Comparison of ENCODE assay signal across 12 cellular contexts in the genomic region with DNA sequence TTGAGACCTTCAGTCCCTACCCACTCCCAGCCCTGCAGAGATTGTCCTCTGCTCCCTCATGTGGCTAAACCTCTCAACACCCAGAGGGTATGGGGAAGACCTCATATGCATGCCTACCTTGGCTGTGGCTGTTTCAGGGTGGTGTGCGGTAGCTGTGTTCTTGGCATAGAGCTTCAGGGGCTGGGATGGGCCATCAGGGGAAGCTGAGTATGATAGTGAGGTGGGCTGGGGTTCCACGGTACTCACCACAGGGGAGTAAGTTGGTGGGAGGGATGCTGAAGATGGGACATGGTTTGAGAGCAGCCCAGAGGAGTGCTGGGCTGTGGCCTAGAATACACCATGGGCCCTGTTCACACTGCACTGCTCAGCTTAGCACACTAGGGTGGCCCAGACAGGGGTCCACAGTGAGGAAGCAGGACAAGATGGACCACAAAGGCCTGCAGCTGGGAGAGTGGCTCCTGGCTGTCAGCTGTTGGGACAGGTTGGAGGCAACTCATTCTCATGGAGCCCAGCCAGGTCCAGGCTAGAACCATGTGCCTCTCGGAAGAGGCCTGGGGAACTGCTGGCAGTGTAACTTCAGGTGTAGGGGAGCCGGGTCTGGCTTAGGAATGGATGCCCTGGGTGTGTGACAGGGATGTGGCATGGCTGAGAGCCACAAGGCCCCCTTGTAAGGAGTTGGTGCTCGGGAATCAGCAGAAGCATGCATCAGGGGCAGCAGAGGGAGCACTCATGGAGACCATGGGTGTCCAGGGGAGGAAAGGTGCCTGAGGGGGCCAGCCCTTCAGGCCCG. TPM values are rescaled to one million over a fixed set of nuclear protein-coding genes. Genes with fewer than 3 reads are reported as not detected.
DNase-seq lines count a peak whose midpoint lies in the region; ATAC-seq and TF ChIP-seq lines count a peak whose summit lies in the region.
"Had no signal": no experiment of that assay in that cellular context is flagged by ENCODE, and none has a peak within 500 bp of the region (broad histone marks: within the 10 kb centered on the region; RNA-seq: fewer than 3 reads in every experiment).

No MANE protein-coding gene starts in this region.

- H3K36me3 Mint-ChIP-seq in WTC11: peaks cover 49% of the 10 kb centered on the region

- H3K4me3 Mint-ChIP-seq in WTC11: no peak overlapping the region

- H3K4me1 Mint-ChIP-seq in WTC11: peaks cover 41% of the 10 kb centered on the region

- TF ChIP-seq CTCF in WTC11 (IDR thresholded peaks at IDR 0.05) (no peak), cardiac muscle cell (IDR thresholded peaks at IDR 0.05; ENCODE audit: low read depth, low read length) (no peak), psoas muscle (IDR thresholded peaks at IDR 0.05) (no peak)

- ATAC-seq in WTC11 (no peak), psoas muscle (peak in 1 of 4 donors; percentile 19), HG03039 (IDR thresholded peaks at IDR 0.05; ENCODE audit: unreplicated experiment) (no peak), HG03354 (IDR thresholded peaks at IDR 0.05; ENCODE audit: poor library complexity, severe bottlenecking, unreplicated experiment) (no peak), GM18907 (IDR thresholded peaks at IDR 0.05; ENCODE audit: unreplicated experiment) (no peak)

- H3K27ac ChIP-seq in cardiac muscle cell (peak overlapping the region; percentile 33), psoas muscle (peak overlapping the region; percentile 50)
- H3K27ac ChIP-seq: VCaP had no signal

- H3K27ac Mint-ChIP-seq in WTC11: peak overlapping the region; percentile 88; the same call in 1 of the 2 replicates
- H3K27ac Mint-ChIP-seq: activated T-helper 2 cell treated with anti-CD3 and anti-CD28 coated beads, Interferon-gamma antibody, Interleukin-2, Interleukin-4, amounts not matched to agents 10 μg/mL and 5 μg/mL and 100 μg/mL, durations not matched to agents 14 hours and 24 hours and 36 hours had no signal

- no peak overlapping the region for H3K4me3 ChIP-seq in cardiac muscle cell
- H3K4me3 ChIP-seq in psoas muscle: no peak overlapping the region

- H3K4me1 ChIP-seq in cardiac muscle cell (ENCODE audit: low read depth) (peaks cover 17% of the 10 kb centered on the region), psoas muscle (peaks cover 28% of the 10 kb centered on the region)

- 59 to 76% (median 71%) methylated on average over 6 of the region's 6 CpGs for WGBS in psoas muscle, 3 donors

- no peaks in the 10 kb centered on the region for H3K27me3 ChIP-seq in cardiac muscle cell
- no peaks in the 10 kb centered on the region for H3K27me3 ChIP-seq in psoas muscle (ENCODE audit: insufficient read depth in 3 of 3, low read length in 2 of 3)

- POLR2A ChIA-PET in WTC11 (lab: Charles Lee): no interaction called here

- no peaks in the 10 kb centered on the region for H3K27me3 Mint-ChIP-seq in WTC11 (ENCODE audit: low read depth)

- H3K9me3 ChIP-seq in cardiac muscle cell (ENCODE audit: low read depth) (no peaks in the 10 kb centered on the region), psoas muscle (no peaks in the 10 kb centered on the region)

- intact Hi-C loops in psoas muscle (cut with DNase I): no loop called here

- no peaks in the 10 kb centered on the region for H3K9me3 Mint-ChIP-seq in WTC11
- H3K9me3 Mint-ChIP-seq: activated T-helper 2 cell treated with anti-CD3 and anti-CD28 coated beads, Interferon-gamma antibody, Interleukin-2, Interleukin-4, amounts not matched to agents 10 μg/mL and 5 μg/mL and 100 μg/mL, durations not matched to agents 14 hours and 24 hours and 36 hours had no signal

- CTCF ChIA-PET in WTC11 (lab: Charles Lee): interaction anchor here (1.3 to 7.6 kb wide), 2 partner anchors 20 to 63 kb away, joined by 3 to 48 read pairs; a partner anchor contains a TSS

- DNase-seq in AG08395 (ENCODE audit: low spot score) (peak; percentile 29), WTC11 (ENCODE audit: low spot score) (no peak), cardiac muscle cell (ENCODE audit: low read depth in 1 of 2, low spot score in 1 of 2) (peak in 1 of 2 donors; percentile 44), psoas muscle (peak in 1 of 2 donors; percentile 75), ecto neural progenitor cell (ENCODE audit: low spot score) (no peak)
- DNase-seq: NCI-H187, retina had no signal

- peaks cover 34% of the 10 kb centered on the region for H3K36me3 ChIP-seq in cardiac muscle cell
- H3K36me3 ChIP-seq in psoas muscle (ENCODE audit: insufficient read depth in 1 of 2, low read depth in 1 of 2): peaks cover 0 to 60% of the 10 kb centered on the region in 2 donors

TF ChIP-seq in WTC11, 78 proteins besides CTCF, POLR2A, EP300 and RAD21 (continues in another document):
- TF ChIP-seq ZBTB21 (CRISPR knock-in tag; IDR thresholded peaks at IDR 0.05; ENCODE audit: borderline replicate concordance) (no peak), IRF2 (CRISPR knock-in tag; IDR thresholded peaks at IDR 0.05; ENCODE audit: borderline replicate concordance, low read depth) (no peak), JUN (CRISPR knock-in tag; IDR thresholded peaks at IDR 0.05) (no peak), ZNF671 (CRISPR knock-in tag; IDR thresholded peaks at IDR 0.05) (no peak), NR2C2 (CRISPR knock-in tag; IDR thresholded peaks at IDR 0.05) (no peak), ATF1 (CRISPR knock-in tag; IDR thresholded peaks at IDR 0.05) (no peak), NR1H2 (CRISPR knock-in tag; IDR thresholded peaks at IDR 0.05) (no peak), TCF7 (CRISPR knock-in tag; IDR thresholded peaks at IDR 0.05; ENCODE audit: low read depth) (no peak)
- TF ChIP-seq, protein P1, sequence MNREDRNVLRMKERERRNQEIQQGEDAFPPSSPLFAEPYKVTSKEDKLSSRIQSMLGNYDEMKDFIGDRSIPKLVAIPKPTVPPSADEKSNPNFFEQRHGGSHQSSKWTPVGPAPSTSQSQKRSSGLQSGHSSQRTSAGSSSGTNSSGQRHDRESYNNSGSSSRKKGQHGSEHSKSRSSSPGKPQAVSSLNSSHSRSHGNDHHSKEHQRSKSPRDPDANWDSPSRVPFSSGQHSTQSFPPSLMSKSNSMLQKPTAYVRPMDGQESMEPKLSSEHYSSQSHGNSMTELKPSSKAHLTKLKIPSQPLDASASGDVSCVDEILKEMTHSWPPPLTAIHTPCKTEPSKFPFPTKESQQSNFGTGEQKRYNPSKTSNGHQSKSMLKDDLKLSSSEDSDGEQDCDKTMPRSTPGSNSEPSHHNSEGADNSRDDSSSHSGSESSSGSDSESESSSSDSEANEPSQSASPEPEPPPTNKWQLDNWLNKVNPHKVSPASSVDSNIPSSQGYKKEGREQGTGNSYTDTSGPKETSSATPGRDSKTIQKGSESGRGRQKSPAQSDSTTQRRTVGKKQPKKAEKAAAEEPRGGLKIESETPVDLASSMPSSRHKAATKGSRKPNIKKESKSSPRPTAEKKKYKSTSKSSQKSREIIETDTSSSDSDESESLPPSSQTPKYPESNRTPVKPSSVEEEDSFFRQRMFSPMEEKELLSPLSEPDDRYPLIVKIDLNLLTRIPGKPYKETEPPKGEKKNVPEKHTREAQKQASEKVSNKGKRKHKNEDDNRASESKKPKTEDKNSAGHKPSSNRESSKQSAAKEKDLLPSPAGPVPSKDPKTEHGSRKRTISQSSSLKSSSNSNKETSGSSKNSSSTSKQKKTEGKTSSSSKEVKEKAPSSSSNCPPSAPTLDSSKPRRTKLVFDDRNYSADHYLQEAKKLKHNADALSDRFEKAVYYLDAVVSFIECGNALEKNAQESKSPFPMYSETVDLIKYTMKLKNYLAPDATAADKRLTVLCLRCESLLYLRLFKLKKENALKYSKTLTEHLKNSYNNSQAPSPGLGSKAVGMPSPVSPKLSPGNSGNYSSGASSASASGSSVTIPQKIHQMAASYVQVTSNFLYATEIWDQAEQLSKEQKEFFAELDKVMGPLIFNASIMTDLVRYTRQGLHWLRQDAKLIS (CRISPR knock-in tag; IDR thresholded peaks at IDR 0.05; ENCODE audit: borderline replicate concordance): no peak
- TF ChIP-seq, protein P2, sequence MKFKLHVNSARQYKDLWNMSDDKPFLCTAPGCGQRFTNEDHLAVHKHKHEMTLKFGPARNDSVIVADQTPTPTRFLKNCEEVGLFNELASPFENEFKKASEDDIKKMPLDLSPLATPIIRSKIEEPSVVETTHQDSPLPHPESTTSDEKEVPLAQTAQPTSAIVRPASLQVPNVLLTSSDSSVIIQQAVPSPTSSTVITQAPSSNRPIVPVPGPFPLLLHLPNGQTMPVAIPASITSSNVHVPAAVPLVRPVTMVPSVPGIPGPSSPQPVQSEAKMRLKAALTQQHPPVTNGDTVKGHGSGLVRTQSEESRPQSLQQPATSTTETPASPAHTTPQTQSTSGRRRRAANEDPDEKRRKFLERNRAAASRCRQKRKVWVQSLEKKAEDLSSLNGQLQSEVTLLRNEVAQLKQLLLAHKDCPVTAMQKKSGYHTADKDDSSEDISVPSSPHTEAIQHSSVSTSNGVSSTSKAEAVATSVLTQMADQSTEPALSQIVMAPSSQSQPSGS (CRISPR knock-in tag; IDR thresholded peaks at IDR 0.05; ENCODE audit: borderline replicate concordance, low read depth): no peak
- TF ChIP-seq, protein P3, sequence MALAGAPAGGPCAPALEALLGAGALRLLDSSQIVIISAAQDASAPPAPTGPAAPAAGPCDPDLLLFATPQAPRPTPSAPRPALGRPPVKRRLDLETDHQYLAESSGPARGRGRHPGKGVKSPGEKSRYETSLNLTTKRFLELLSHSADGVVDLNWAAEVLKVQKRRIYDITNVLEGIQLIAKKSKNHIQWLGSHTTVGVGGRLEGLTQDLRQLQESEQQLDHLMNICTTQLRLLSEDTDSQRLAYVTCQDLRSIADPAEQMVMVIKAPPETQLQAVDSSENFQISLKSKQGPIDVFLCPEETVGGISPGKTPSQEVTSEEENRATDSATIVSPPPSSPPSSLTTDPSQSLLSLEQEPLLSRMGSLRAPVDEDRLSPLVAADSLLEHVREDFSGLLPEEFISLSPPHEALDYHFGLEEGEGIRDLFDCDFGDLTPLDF (CRISPR knock-in tag; IDR thresholded peaks at IDR 0.05): no peak

RNA-seq across cellular contexts. Expression of a gene that starts 3.1 kb away (rescaled TPM):
- total RNA-seq in WTC11 (2021) (3.9 to 4.1 TPM (median 4.0 TPM) in 3 replicates), cardiac muscle cell (14.1 and 16.7 TPM in 2 replicates), psoas muscle (10 to 100 TPM in 2 of 4 donors, 1 to 10 TPM in 2; 8.7 to 44.5 (median 15.1) TPM)
- polyA plus RNA-seq in cardiac muscle cell (22.6 and 23.4 TPM in 2 replicates), psoas muscle (1 to 10 TPM; 5.8 to 8.9 (median 6.7) TPM)
- total RNA-seq: activated T-helper 2 cell treated with anti-CD3 and anti-CD28 coated beads, Interferon-gamma antibody, Interleukin-2, Interleukin-4, amounts not matched to agents 10 μg/mL and 5 μg/mL and 100 μg/mL, durations not matched to agents 14 hours and 24 hours and 36 hours had no signal

RNA-seq across cellular contexts. Expression of a gene that starts 5.6 kb away (rescaled TPM):
- total RNA-seq in WTC11 (2021): 35.6 to 38.5 TPM (median 37.4 TPM) in 3 replicates
- 26.8 and 27.1 TPM in 2 replicates for total RNA-seq in cardiac muscle cell
- 29.7 and 33.0 TPM in 2 replicates for polyA plus RNA-seq in cardiac muscle cell
- total RNA-seq in psoas muscle: 1 to 10 TPM; 6.7 to 9.8 (median 7.6) TPM
- 10 to 100 TPM in 1 of 3 donors, 1 to 10 TPM in 2; 6.1 to 12.6 (median 6.9) TPM for polyA plus RNA-seq in psoas muscle

RNA-seq across cellular contexts. Expression of a gene that starts 21.4 kb away (rescaled TPM):
- 31.9 to 39.2 TPM (median 39.0 TPM) in 3 replicates for total RNA-seq in WTC11 (2021)
- 54.0 and 54.5 TPM in 2 replicates for total RNA-seq in cardiac muscle cell
- 58.7 and 65.7 TPM in 2 replicates for polyA plus RNA-seq in cardiac muscle cell
- 1 to 10 TPM; 4.7 to 8.7 (median 6.4) TPM for total RNA-seq in psoas muscle
- polyA plus RNA-seq in psoas muscle: 1 to 10 TPM; 7.0 to 9.2 (median 7.3) TPM

RNA-seq across cellular contexts. Expression of a gene that starts 27.2 kb away (rescaled TPM):
- 4.5 to 5.1 TPM (median 4.9 TPM) in 3 replicates for total RNA-seq in WTC11 (2021)
- total RNA-seq in cardiac muscle cell: 1.2 and 2.6 TPM in 2 replicates
- polyA plus RNA-seq in cardiac muscle cell: 0.66 and 0.79 TPM in 2 replicates
- 1 to 10 TPM in 2 of 4 donors, under 1 TPM in 2; 0.49 to 1.3 (median 0.85) TPM for total RNA-seq in psoas muscle
- 1 to 10 TPM in 2 of 3 donors, under 1 TPM in 1; 0.25 to 1.5 (median 1.3) TPM for polyA plus RNA-seq in psoas muscle
